11 cellular contexts compared by ENCODE assay signal in genomic region chr6:17928514-17929430, GRCh38. TPM values are rescaled to one million over a fixed set of nuclear protein-coding genes. Genes with fewer than 3 reads are reported as not detected.
DNase-seq lines count a peak whose midpoint lies in the region; ATAC-seq and TF ChIP-seq lines count a peak whose summit lies in the region.
"Had no signal": no experiment of that assay in that cellular context is flagged by ENCODE, and none has a peak within 500 bp of the region (broad histone marks: within the 10 kb centered on the region; RNA-seq: fewer than 3 reads in every experiment).

No MANE protein-coding gene starts in this region.

- H3K36me3 ChIP-seq in ascending aorta: no peaks in the 10 kb centered on the region

- H3K27me3 ChIP-seq in ascending aorta (no peaks in the 10 kb centered on the region), foreskin keratinocyte (no peaks in the 10 kb centered on the region)

- H3K27ac ChIP-seq in ascending aorta (peak overlapping the region; percentile 76 to 79), foreskin keratinocyte (peak overlapping the region; percentile 67)

- ATAC-seq in foreskin keratinocyte: peak; percentile 16
- ATAC-seq: stimulated activated effector memory CD8-positive, alpha-beta T cell treated with anti-CD3 and anti-CD28 coated beads, Interleukin-12 subunit alpha, Interleukin-12 subunit beta, amount 100 ng/mL, for 72 hours had no signal

- DNase-seq in ELR (ENCODE audit: low read depth) (peak; percentile 78), ascending aorta (ENCODE audit: low spot score in 2 of 2) (no peak), foreskin keratinocyte (peak in 1 of 2 donors; percentile 53), renal cortical epithelial cell (ENCODE audit: low read depth) (peak; percentile 26), HuH-7 (ENCODE audit: low spot score) (no peak), epidermal melanocyte (ENCODE audit: insufficient read length, low spot score) (no peak), activated gamma-delta T cell (lab: John Stamatoyannopoulos, UW) (no peak)
- DNase-seq in activated effector memory CD4-positive, alpha-beta T cell treated with Interleukin-2 at 50 U/mL for 16 hours: no peak
- DNase-seq: activated B cell treated with CpG ODN at 0.5 μM for 24 hours; CD4-positive, CD25-positive, alpha-beta regulatory T cell had no signal

- intact Hi-C loops in ascending aorta (cut with DNase I): no loop called here

- H3K9me3 ChIP-seq in ascending aorta: no peaks in the 10 kb centered on the region

- H3K4me3 ChIP-seq in ascending aorta: no peak overlapping the region

- TF ChIP-seq CTCF in ascending aorta (IDR thresholded peaks at IDR 0.05) (no peak), foreskin keratinocyte (conservative IDR thresholded peaks at IDR 0.05) (no peak)

- H3K4me1 ChIP-seq in ascending aorta (peaks cover 17 to 63% of the 10 kb centered on the region in 2 donors), foreskin keratinocyte (peaks cover 56% of the 10 kb centered on the region)

RNA-seq across cellular contexts. Expression of gene KIF13A, which starts 58.7 kb away (rescaled TPM):
- 28.9 TPM for total RNA-seq in ascending aorta
- 84.2 and 89.1 TPM in 2 replicates for total RNA-seq in foreskin keratinocyte
- polyA plus RNA-seq in foreskin keratinocyte: 24.8 and 32.3 TPM in 2 replicates
- total RNA-seq in renal cortical epithelial cell: 23.3 and 64.6 TPM in 2 replicates
- polyA plus RNA-seq: CD4-positive, CD25-positive, alpha-beta regulatory T cell had no signal

Comparison
In these comparisons a context has a peak if more than half of its experiments do, and no peak if none do; other contexts are left out.
1. DNase-seq: peak in ELR (single experiment) and renal cortical epithelial cell (single experiment); none in ascending aorta (0 of 2), HuH-7 (single experiment), epidermal melanocyte (single experiment), activated effector memory CD4-positive, alpha-beta T cell treated with Interleukin-2 at 50 U/mL for 16 hours (single experiment) and activated gamma-delta T cell (single experiment).